Comparison of ENCODE assay signal across 8 cellular contexts in genomic region chr9:36486933-36487481, GRCh38.
DNase-seq lines count a peak whose midpoint lies in the region; ATAC-seq lines count a peak whose summit lies in the region.

No MANE protein-coding gene starts in this region.

- DNase-seq in GM03348 (ENCODE audit: low spot score) (peak; percentile 72), Karpas-422 (peak; percentile 94)
- DNase-seq in activated CD4-positive, alpha-beta T cell treated with anti-CD3 and anti-CD28 coated beads, Interleukin-2, amount 10 ng/mL, durations not matched to agents 24 days and 14 days, result peak; percentile 86
- DNase-seq in effector CD8-positive, alpha-beta T cell (lab: John Stamatoyannopoulos, UW), result peak; percentile 31
- DNase-seq in stimulated activated naive B cell treated with anti-CD40 and anti-IgM and Interleukin-4, amounts not matched to agents 10 μg/mL and 1 μg/mL and 100 μg/mL, for 72 hours, result peak; percentile 54

- peak overlapping the region; percentile 79 for H3K27ac Mint-ChIP-seq in activated CD4-positive, alpha-beta T cell treated with anti-CD3 and anti-CD28 coated beads, Interleukin-2, amount 10 ng/mL, durations not matched to agents 24 days and 14 days
- peak overlapping the region; percentile 83 for H3K27ac Mint-ChIP-seq in stimulated activated naive B cell treated with anti-CD40 and anti-IgM and Interleukin-4, amounts not matched to agents 10 μg/mL and 1 μg/mL and 100 μg/mL, for 72 hours

- H3K4me2 ChIP-seq in Karpas-422 (ENCODE audit: low read depth, low read length, poor library complexity, severe bottlenecking), result peak overlapping the region; percentile 75

- H3K4me3 Mint-ChIP-seq in activated CD4-positive, alpha-beta T cell treated with anti-CD3 and anti-CD28 coated beads, Interleukin-2, amount 10 ng/mL, durations not matched to agents 24 days and 14 days, result peak overlapping the region; percentile 86
- H3K4me3 Mint-ChIP-seq in stimulated activated naive B cell treated with anti-CD40 and anti-IgM and Interleukin-4, amounts not matched to agents 10 μg/mL and 1 μg/mL and 100 μg/mL, for 72 hours, result peak overlapping the region; percentile 85 to 95

- intact Hi-C loops in activated CD4-positive, alpha-beta T cell treated with anti-CD3 and anti-CD28 coated beads, Interleukin-2, amount 10 ng/mL, durations not matched to agents 24 days and 14 days (cut with micrococcal nuclease), result loop anchor here (1.0 to 5.0 kb wide), 5 partner anchors 16 to 675 kb away; partner anchors contain the start of genes GNE, MELK and SPAG8

- H3K79me2 ChIP-seq in Karpas-422 (ENCODE audit: low read length), result peaks cover 48% of the 10 kb centered on the region

- peak overlapping the region; percentile 84 for H3K27ac ChIP-seq in Karpas-422 (ENCODE audit: low read length)

- H3K27me3 ChIP-seq in Karpas-422 (ENCODE audit: low read length), result no peaks in the 10 kb centered on the region
- H3K27me3 ChIP-seq in mononuclear cell (ENCODE audit: insufficient read depth, low read length), result no peaks in the 10 kb centered on the region

- no peak overlapping the region for H2AFZ ChIP-seq in Karpas-422 (ENCODE audit: low read length)

- H3K9me3 ChIP-seq in Karpas-422 (ENCODE audit: low read length) (no peaks in the 10 kb centered on the region), mononuclear cell (ENCODE audit: low read depth, low read length) (no peaks in the 10 kb centered on the region)

- peaks cover 15% of the 10 kb centered on the region; the same call in 1 of the 2 replicates for H3K36me3 ChIP-seq in Karpas-422 (ENCODE audit: insufficient read depth, low read length)

- peaks cover 8% of the 10 kb centered on the region for H3K36me3 Mint-ChIP-seq in activated CD4-positive, alpha-beta T cell treated with anti-CD3 and anti-CD28 coated beads, Interleukin-2, amount 10 ng/mL, durations not matched to agents 24 days and 14 days (ENCODE audit: low read depth)
- no peaks in the 10 kb centered on the region for H3K36me3 Mint-ChIP-seq in stimulated activated naive B cell treated with anti-CD40 and anti-IgM and Interleukin-4, amounts not matched to agents 10 μg/mL and 1 μg/mL and 100 μg/mL, for 72 hours

- ATAC-seq in GM21786 (IDR thresholded peaks at IDR 0.05; ENCODE audit: unreplicated experiment), result peak; percentile 30
- ATAC-seq in stimulated activated naive B cell treated with anti-CD40 and anti-IgM and Interleukin-4, amounts not matched to agents 10 μg/mL and 1 μg/mL and 100 μg/mL, for 72 hours (replicated peaks), result peak; percentile 66
- no peak for ATAC-seq in GM18870 (IDR thresholded peaks at IDR 0.05; ENCODE audit: unreplicated experiment)

- no peaks in the 10 kb centered on the region for H3K27me3 Mint-ChIP-seq in activated CD4-positive, alpha-beta T cell treated with anti-CD3 and anti-CD28 coated beads, Interleukin-2, amount 10 ng/mL, durations not matched to agents 24 days and 14 days
- no peaks in the 10 kb centered on the region for H3K27me3 Mint-ChIP-seq in stimulated activated naive B cell treated with anti-CD40 and anti-IgM and Interleukin-4, amounts not matched to agents 10 μg/mL and 1 μg/mL and 100 μg/mL, for 72 hours

- peaks cover 31% of the 10 kb centered on the region for H4K20me1 ChIP-seq in Karpas-422 (ENCODE audit: insufficient read depth, low read depth, low read length)

- H3K4me1 ChIP-seq in Karpas-422 (ENCODE audit: low read length) (peaks cover 37% of the 10 kb centered on the region), mononuclear cell (ENCODE audit: insufficient read depth, low read length) (peaks cover 30% of the 10 kb centered on the region)

- H3K9me2 ChIP-seq in Karpas-422 (replicated peaks; ENCODE audit: insufficient read depth, low read length), result no peaks in the 10 kb centered on the region

- H3K4me3 ChIP-seq in Karpas-422 (ENCODE audit: low read length) (peak overlapping the region; percentile 78), mononuclear cell (ENCODE audit: low read length) (peak overlapping the region; percentile 85)

- peak overlapping the region; percentile 98 for H3K9ac ChIP-seq in Karpas-422 (ENCODE audit: low read length)

- H3K4me1 Mint-ChIP-seq in activated CD4-positive, alpha-beta T cell treated with anti-CD3 and anti-CD28 coated beads, Interleukin-2, amount 10 ng/mL, durations not matched to agents 24 days and 14 days, result peaks cover 38% of the 10 kb centered on the region
- peaks cover 24 to 35% of the 10 kb centered on the region in 2 donors for H3K4me1 Mint-ChIP-seq in stimulated activated naive B cell treated with anti-CD40 and anti-IgM and Interleukin-4, amounts not matched to agents 10 μg/mL and 1 μg/mL and 100 μg/mL, for 72 hours

- H3K9me3 Mint-ChIP-seq in activated CD4-positive, alpha-beta T cell treated with anti-CD3 and anti-CD28 coated beads, Interleukin-2, amount 10 ng/mL, durations not matched to agents 24 days and 14 days, result no peaks in the 10 kb centered on the region
- H3K9me3 Mint-ChIP-seq in stimulated activated naive B cell treated with anti-CD40 and anti-IgM and Interleukin-4, amounts not matched to agents 10 μg/mL and 1 μg/mL and 100 μg/mL, for 72 hours, result no peaks in the 10 kb centered on the region

Comparison
In these comparisons a context has a peak if more than half of its experiments do, and no peak if none do; other contexts are left out.
1. DNase-seq: peak in every context shown above with its lines; median percentile 94 in Karpas-422; 86 in activated CD4-positive, alpha-beta T cell treated with anti-CD3 and anti-CD28 coated beads, Interleukin-2, amount 10 ng/mL, durations not matched to agents 24 days and 14 days; 72 in GM03348; 54 in stimulated activated naive B cell treated with anti-CD40 and anti-IgM and Interleukin-4, amounts not matched to agents 10 μg/mL and 1 μg/mL and 100 μg/mL, for 72 hours; 31 in effector CD8-positive, alpha-beta T cell.